Comparison of ENCODE assay signal across 14 cellular contexts in the genomic region with DNA sequence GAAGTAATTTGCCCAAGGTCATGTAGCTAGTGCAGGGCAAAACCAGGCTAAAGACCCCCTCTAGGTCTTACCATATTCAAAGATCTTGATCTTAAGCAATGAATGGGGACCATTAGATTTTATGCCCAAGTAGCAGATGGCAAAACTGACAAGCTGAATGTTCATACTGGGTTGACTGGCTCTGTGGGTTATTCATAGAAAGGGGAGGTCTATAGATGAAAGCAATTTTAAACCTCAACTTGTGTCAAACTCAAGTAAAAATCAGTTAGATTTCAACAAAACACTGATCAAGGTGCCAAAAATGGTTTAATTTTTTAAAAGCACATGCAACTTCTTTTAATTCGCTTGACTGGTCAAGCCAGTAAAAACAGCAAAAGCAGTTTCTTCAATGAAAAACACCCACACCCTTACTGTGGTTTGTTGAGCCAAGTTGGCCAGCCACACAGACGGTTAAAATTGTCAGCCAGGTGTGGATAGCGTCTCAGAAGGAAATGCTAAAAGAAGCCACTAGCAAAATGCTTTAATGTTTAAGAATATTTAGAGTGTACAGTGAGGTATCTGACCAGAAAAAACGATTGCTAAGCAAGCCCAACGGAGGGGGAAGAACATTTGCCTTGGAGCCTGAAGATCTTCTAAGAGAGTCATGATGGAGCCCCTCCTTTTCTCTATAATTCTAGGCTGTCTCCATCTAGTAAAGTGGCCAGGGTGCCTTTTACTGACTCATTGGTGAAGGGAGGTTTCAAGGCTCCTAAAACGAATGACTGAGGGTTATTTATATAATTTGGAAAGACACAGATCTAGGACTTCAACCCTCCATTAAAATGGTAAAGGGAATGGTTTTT.
A peak's percentile ranks its signal among the peaks of the same experiment; 100 is the strongest.
DNase-seq lines count a peak whose midpoint lies in the region; ATAC-seq and TF ChIP-seq lines count a peak whose summit lies in the region.
"Had no signal": no experiment of that assay in that cellular context is flagged by ENCODE, and none has a peak within 500 bp of the region (broad histone marks: within the 10 kb centered on the region; RNA-seq: fewer than 3 reads in every experiment).

No MANE protein-coding gene starts in this region.

- H3K9me3 Mint-ChIP-seq in stimulated activated naive B cell treated with anti-CD40 and anti-IgM and Interleukin-4, amounts not matched to agents 10 μg/mL and 1 μg/mL and 100 μg/mL, for 72 hours, result peaks cover 6 to 11% of the 10 kb centered on the region in 2 donors

- peaks cover 23 to 37% of the 10 kb centered on the region in 2 donors for H3K4me1 Mint-ChIP-seq in stimulated activated naive B cell treated with anti-CD40 and anti-IgM and Interleukin-4, amounts not matched to agents 10 μg/mL and 1 μg/mL and 100 μg/mL, for 72 hours

- no peaks in the 10 kb centered on the region for H3K4me1 ChIP-seq in gastrocnemius medialis
- H3K4me1 ChIP-seq: sigmoid colon had no signal

- peak; percentile 21 for DNase-seq in stimulated activated naive B cell treated with anti-CD40 and anti-IgM and Interleukin-4, amounts not matched to agents 10 μg/mL and 1 μg/mL and 100 μg/mL, for 72 hours
- DNase-seq in GM03348 (ENCODE audit: low spot score) (no peak), gastrocnemius medialis (no peak), NCI-H1930 (lab: John Stamatoyannopoulos, UW) (no peak)
- DNase-seq in activated naive CD4-positive, alpha-beta T cell treated with anti-CD3 and anti-CD28 coated beads, Interleukin-2, amount 50 U/mL, for 16 hours, result no peak
- DNase-seq: activated CD8-positive, alpha-beta T cell treated with anti-CD3 and anti-CD28 coated beads for 36 hours; KBM-7; NCI-H2227 treated with DMSO at 0.1 percent for 48 hours; sigmoid colon had no signal

- TF ChIP-seq CTCF in gastrocnemius medialis (IDR thresholded peaks at IDR 0.05 in 4 of 5, conservative IDR thresholded peaks at IDR 0.05 in 1 of 5), result no peak

- in situ Hi-C loops in gastrocnemius medialis (cut with MboI; ENCODE audit: low sequenced_read_pairs in 4 of 4), result no loop called here

- H3K27me3 ChIP-seq in gastrocnemius medialis, result no peaks in the 10 kb centered on the region
- H3K27me3 ChIP-seq: hepatocyte, sigmoid colon had no signal

- H3K27ac Mint-ChIP-seq in stimulated activated naive B cell treated with anti-CD40 and anti-IgM and Interleukin-4, amounts not matched to agents 10 μg/mL and 1 μg/mL and 100 μg/mL, for 72 hours, result no peak overlapping the region
- H3K27ac Mint-ChIP-seq: activated CD8-positive, alpha-beta T cell treated with anti-CD3 and anti-CD28 coated beads for 36 hours had no signal

- H3K36me3 ChIP-seq in gastrocnemius medialis, result no peaks in the 10 kb centered on the region
- H3K36me3 ChIP-seq: sigmoid colon had no signal

- intact Hi-C loops in gastrocnemius medialis (cut with DNase I; ENCODE audit: low total_unique reads), result no loop called here

- no peak for TF ChIP-seq POLR2A in gastrocnemius medialis (IDR thresholded peaks at IDR 0.05)

- peak overlapping the region in 1 of 2 donors; percentile 18 for H3K4me3 Mint-ChIP-seq in stimulated activated naive B cell treated with anti-CD40 and anti-IgM and Interleukin-4, amounts not matched to agents 10 μg/mL and 1 μg/mL and 100 μg/mL, for 72 hours
- H3K4me3 Mint-ChIP-seq: activated CD8-positive, alpha-beta T cell treated with anti-CD3 and anti-CD28 coated beads for 36 hours had no signal

- peak; percentile 89 for ATAC-seq in GM19328 (IDR thresholded peaks at IDR 0.05; ENCODE audit: unreplicated experiment)
- peak; percentile 88 for ATAC-seq in HG02678 (IDR thresholded peaks at IDR 0.05; ENCODE audit: unreplicated experiment)
- peak; percentile 85 for ATAC-seq in HG03442 (IDR thresholded peaks at IDR 0.05; ENCODE audit: unreplicated experiment)
- ATAC-seq in stimulated activated naive B cell treated with anti-CD40 and anti-IgM and Interleukin-4, amounts not matched to agents 10 μg/mL and 1 μg/mL and 100 μg/mL, for 72 hours (replicated peaks), result peak; percentile 82 to 90
- no peak for ATAC-seq in gastrocnemius medialis
- ATAC-seq: activated CD8-positive, alpha-beta T cell treated with anti-CD3 and anti-CD28 coated beads for 36 hours had no signal

- no peaks in the 10 kb centered on the region for H3K9me3 ChIP-seq in gastrocnemius medialis

- H3K36me3 Mint-ChIP-seq in stimulated activated naive B cell treated with anti-CD40 and anti-IgM and Interleukin-4, amounts not matched to agents 10 μg/mL and 1 μg/mL and 100 μg/mL, for 72 hours, result peaks cover 9 to 16% of the 10 kb centered on the region in 2 donors

- no peaks in the 10 kb centered on the region for H3K27me3 Mint-ChIP-seq in stimulated activated naive B cell treated with anti-CD40 and anti-IgM and Interleukin-4, amounts not matched to agents 10 μg/mL and 1 μg/mL and 100 μg/mL, for 72 hours
- H3K27me3 Mint-ChIP-seq: activated CD8-positive, alpha-beta T cell treated with anti-CD3 and anti-CD28 coated beads for 36 hours had no signal

- no peak overlapping the region for H3K4me3 ChIP-seq in gastrocnemius medialis
- H3K4me3 ChIP-seq: hepatocyte, sigmoid colon, SK-N-MC had no signal

- no peak overlapping the region for H3K27ac ChIP-seq in gastrocnemius medialis
- H3K27ac ChIP-seq: hepatocyte, sigmoid colon, SK-N-MC had no signal

Comparison
In these comparisons a context has a peak if more than half of its experiments do, and no peak if none do; other contexts are left out.
1. ATAC-seq: peak in GM19328 (single experiment), HG02678 (single experiment), HG03442 (single experiment) and stimulated activated naive B cell treated with anti-CD40 and anti-IgM and Interleukin-4, amounts not matched to agents 10 μg/mL and 1 μg/mL and 100 μg/mL, for 72 hours (2 of 2); none in gastrocnemius medialis (0 of 2).